Comparison of ENCODE assay signal across 8 cellular contexts in the genomic region with DNA sequence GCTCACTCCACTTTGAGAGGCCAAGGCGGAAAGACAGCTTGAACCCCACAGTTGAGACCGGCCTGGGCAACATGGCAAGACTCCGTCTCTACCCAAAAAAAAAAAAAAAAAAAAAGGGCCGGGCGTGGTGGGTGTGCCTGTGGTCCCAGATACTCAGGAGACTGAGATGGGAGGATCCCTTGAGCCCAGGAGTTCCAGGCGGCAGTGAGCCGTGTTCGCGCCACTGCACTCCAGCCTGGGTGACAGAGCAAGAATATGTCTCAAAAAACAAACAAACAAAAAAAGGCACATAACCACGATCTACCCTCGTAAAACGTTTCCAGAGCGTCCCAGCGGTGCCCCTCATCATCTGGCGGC. TPM values are rescaled to one million over a fixed set of nuclear protein-coding genes. Genes with fewer than 3 reads are reported as not detected.
DNase-seq lines count a peak whose midpoint lies in the region; ATAC-seq and TF ChIP-seq lines count a peak whose summit lies in the region.

No MANE protein-coding gene starts in this region.

- H3K27ac ChIP-seq in iPS-18a (ENCODE audit: low read length): no peak overlapping the region

- H3K27me3 Mint-ChIP-seq in HFFc6 (ENCODE audit: insufficient read depth): peaks cover 1% of the 10 kb centered on the region
- no peaks in the 10 kb centered on the region for H3K27me3 Mint-ChIP-seq in activated T-helper 17 cell treated with anti-CD3 and anti-CD28 coated beads, Interleukin-2, amount 50 U/mL, for 72 hours

- peak overlapping the region; percentile 90 for H3K4me3 Mint-ChIP-seq in HFFc6
- H3K4me3 Mint-ChIP-seq in activated T-helper 17 cell treated with anti-CD3 and anti-CD28 coated beads, Interleukin-2, amount 50 U/mL, for 72 hours: peak overlapping the region; percentile 89
- H3K4me3 Mint-ChIP-seq in stimulated activated effector memory CD8-positive, alpha-beta T cell treated with anti-CD3 and anti-CD28 coated beads, Interleukin-12 subunit alpha, Interleukin-12 subunit beta, amount 100 ng/mL, for 72 hours: peak overlapping the region; percentile 86

- H3K4me3 ChIP-seq in iPS-18a (ENCODE audit: low read length): peak overlapping the region; percentile 67

- no peak for DNase-seq in HFFc6
- no peak for DNase-seq in stimulated activated effector memory CD8-positive, alpha-beta T cell treated with anti-CD3 and anti-CD28 coated beads, Interleukin-12 subunit alpha, Interleukin-12 subunit beta, amount 100 ng/mL, for 72 hours (ENCODE audit: low spot score in 2 of 2)
- DNase-seq in SKM-1 treated with dmso at 0.1 percent for 144 hours (lab: John Stamatoyannopoulos, UW; ENCODE audit: unreplicated experiment): no peak
- DNase-seq in NCI-H82 treated with DMSO at 0.1 percent for 48 hours (lab: John Stamatoyannopoulos, UW; ENCODE audit: unreplicated experiment): no peak

- no peaks in the 10 kb centered on the region for H3K9me3 Mint-ChIP-seq in HFFc6
- H3K9me3 Mint-ChIP-seq in activated T-helper 17 cell treated with anti-CD3 and anti-CD28 coated beads, Interleukin-2, amount 50 U/mL, for 72 hours: no peaks in the 10 kb centered on the region
- H3K9me3 Mint-ChIP-seq in stimulated activated effector memory CD8-positive, alpha-beta T cell treated with anti-CD3 and anti-CD28 coated beads, Interleukin-12 subunit alpha, Interleukin-12 subunit beta, amount 100 ng/mL, for 72 hours: no peaks in the 10 kb centered on the region

- ATAC-seq in activated T-helper 17 cell treated with anti-CD3 and anti-CD28 coated beads, Interleukin-2, amount 50 U/mL, for 72 hours (replicated peaks): no peak
- no peak for ATAC-seq in stimulated activated effector memory CD8-positive, alpha-beta T cell treated with anti-CD3 and anti-CD28 coated beads, Interleukin-12 subunit alpha, Interleukin-12 subunit beta, amount 100 ng/mL, for 72 hours
- no peak for ATAC-seq in HG03520 (IDR thresholded peaks at IDR 0.05; ENCODE audit: unreplicated experiment)
- no peak for ATAC-seq in HG03095 (IDR thresholded peaks at IDR 0.05; ENCODE audit: unreplicated experiment)

- peaks cover under 1% of the 10 kb centered on the region for H3K36me3 ChIP-seq in iPS-18a (ENCODE audit: control insufficient read depth, low read depth, low read length)

- peak overlapping the region; percentile 54 for H3K9ac ChIP-seq in iPS-18a (ENCODE audit: low read length)

- H3K4me1 ChIP-seq in iPS-18a (ENCODE audit: control insufficient read depth, low read depth, low read length): no peaks in the 10 kb centered on the region

- H3K4me1 Mint-ChIP-seq in HFFc6 (ENCODE audit: low read depth): peaks cover 24% of the 10 kb centered on the region
- peaks cover 15% of the 10 kb centered on the region for H3K4me1 Mint-ChIP-seq in activated T-helper 17 cell treated with anti-CD3 and anti-CD28 coated beads, Interleukin-2, amount 50 U/mL, for 72 hours
- peaks cover 35% of the 10 kb centered on the region for H3K4me1 Mint-ChIP-seq in stimulated activated effector memory CD8-positive, alpha-beta T cell treated with anti-CD3 and anti-CD28 coated beads, Interleukin-12 subunit alpha, Interleukin-12 subunit beta, amount 100 ng/mL, for 72 hours

- no peaks in the 10 kb centered on the region for H3K9me3 ChIP-seq in iPS-18a (ENCODE audit: control insufficient read depth, low read depth, low read length)

- no peak for TF ChIP-seq CTCF in HFFc6 (IDR thresholded peaks at IDR 0.05)

- no peaks in the 10 kb centered on the region for H3K36me3 Mint-ChIP-seq in HFFc6 (ENCODE audit: low read depth)
- H3K36me3 Mint-ChIP-seq in activated T-helper 17 cell treated with anti-CD3 and anti-CD28 coated beads, Interleukin-2, amount 50 U/mL, for 72 hours (ENCODE audit: low read depth): peaks cover 27% of the 10 kb centered on the region
- H3K36me3 Mint-ChIP-seq in stimulated activated effector memory CD8-positive, alpha-beta T cell treated with anti-CD3 and anti-CD28 coated beads, Interleukin-12 subunit alpha, Interleukin-12 subunit beta, amount 100 ng/mL, for 72 hours: peaks cover 28% of the 10 kb centered on the region

- H3K27ac Mint-ChIP-seq in HFFc6: peak overlapping the region; percentile 83
- peak overlapping the region; percentile 88 for H3K27ac Mint-ChIP-seq in activated T-helper 17 cell treated with anti-CD3 and anti-CD28 coated beads, Interleukin-2, amount 50 U/mL, for 72 hours
- H3K27ac Mint-ChIP-seq in stimulated activated effector memory CD8-positive, alpha-beta T cell treated with anti-CD3 and anti-CD28 coated beads, Interleukin-12 subunit alpha, Interleukin-12 subunit beta, amount 100 ng/mL, for 72 hours: peak overlapping the region; percentile 86

- H3K27me3 ChIP-seq in iPS-18a (ENCODE audit: control insufficient read depth, insufficient read depth, low read length): peaks cover 5% of the 10 kb centered on the region

RNA-seq across cellular contexts. Expression of a gene that starts 0.9 kb away (rescaled TPM):
- total RNA-seq in HFFc6 (2021; fragmentation: NEBNext Ultra II Directional; extraction: Animal tissue kit (Norgen Biotek cat#: 25700)): 10 to 100 TPM in 1 of 6 experiments, 1 to 10 TPM in 5; 7.6 to 10.3 (median 8.8) TPM
- total RNA-seq in activated T-helper 17 cell treated with anti-CD3 and anti-CD28 coated beads, Interleukin-2, amount 50 U/mL, for 72 hours: 10 to 100 TPM; 32.0 to 37.5 TPM

RNA-seq across cellular contexts. Expression of a gene that starts 10.7 kb away (rescaled TPM):
- total RNA-seq in HFFc6 (2021; fragmentation: NEBNext Ultra II Directional; extraction: Animal tissue kit (Norgen Biotek cat#: 25700)): 100 to 1,000 TPM; 162 to 191 (median 180) TPM
- 100 to 1,000 TPM; 220 to 322 TPM for total RNA-seq in activated T-helper 17 cell treated with anti-CD3 and anti-CD28 coated beads, Interleukin-2, amount 50 U/mL, for 72 hours

RNA-seq across cellular contexts. Expression of a gene that starts 13.0 kb away (rescaled TPM):
- not detected for total RNA-seq in HFFc6 (2021; fragmentation: NEBNext Ultra II Directional; extraction: Animal tissue kit (Norgen Biotek cat#: 25700))
- total RNA-seq in activated T-helper 17 cell treated with anti-CD3 and anti-CD28 coated beads, Interleukin-2, amount 50 U/mL, for 72 hours: 100 to 1,000 TPM; 155 to 197 TPM

RNA-seq across cellular contexts. Expression of a gene that starts 17.5 kb away (rescaled TPM):
- 10 to 100 TPM in 4 of 6 experiments, 1 to 10 TPM in 2; 8.9 to 12.8 (median 10.5) TPM for total RNA-seq in HFFc6 (2021; fragmentation: NEBNext Ultra II Directional; extraction: Animal tissue kit (Norgen Biotek cat#: 25700))
- total RNA-seq in activated T-helper 17 cell treated with anti-CD3 and anti-CD28 coated beads, Interleukin-2, amount 50 U/mL, for 72 hours: 1 to 10 TPM in 1 of 2 donors, under 1 TPM in 1; 0.22 to 1.1 TPM

RNA-seq across cellular contexts. Expression of a gene that starts 24.6 kb away (rescaled TPM):
- under 1 TPM in 5 of 6 experiments, not detected in 1; 0.05 to 0.14 (median 0.06) TPM for total RNA-seq in HFFc6 (2021; fragmentation: NEBNext Ultra II Directional; extraction: Animal tissue kit (Norgen Biotek cat#: 25700))
- 10 to 100 TPM in 1 of 2 donors, 1 to 10 TPM in 1; 2.0 to 10.6 TPM for total RNA-seq in activated T-helper 17 cell treated with anti-CD3 and anti-CD28 coated beads, Interleukin-2, amount 50 U/mL, for 72 hours

Comparison
In these comparisons a context has a peak if more than half of its experiments do, and no peak if none do; other contexts are left out.
1. RNA of a gene that starts 13.0 kb away (total RNA-seq): 155 to 197 TPM in activated T-helper 17 cell treated with anti-CD3 and anti-CD28 coated beads, Interleukin-2, amount 50 U/mL, for 72 hours; not detected in HFFc6; every median in the first group is over 100 times any median in the second.
2. Peak in every context shown above with its lines, with median percentiles within 50 percentile points of each other: H3K27ac Mint-ChIP-seq and H3K4me3 Mint-ChIP-seq.